11 cellular contexts compared by ENCODE assay signal in the genomic region with DNA sequence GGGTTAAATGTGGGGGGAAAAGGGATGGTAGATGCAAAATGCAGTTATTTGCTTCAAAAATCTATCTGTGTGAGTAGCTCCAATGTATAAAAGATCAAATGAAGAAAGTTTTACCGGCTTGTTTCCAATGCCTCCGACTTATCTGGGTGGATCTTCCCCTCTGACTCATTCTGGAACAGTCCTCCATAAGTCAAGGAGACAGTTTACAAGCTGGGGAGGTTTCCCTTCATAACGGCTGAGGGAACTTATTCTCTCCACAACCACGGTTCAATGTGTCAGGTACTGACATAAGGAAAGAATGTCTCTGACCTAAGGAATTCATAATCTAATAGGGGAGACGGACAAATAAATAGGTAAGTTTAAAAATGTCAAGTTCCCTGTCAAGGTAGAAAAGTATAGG. TPM values are rescaled to one million over a fixed set of nuclear protein-coding genes. Genes with fewer than 3 reads are reported as not detected.
DNase-seq lines count a peak whose midpoint lies in the region; TF ChIP-seq lines count a peak whose summit lies in the region.
"Had no signal": no experiment of that assay in that cellular context is flagged by ENCODE, and none has a peak within 500 bp of the region (broad histone marks: within the 10 kb centered on the region; RNA-seq: fewer than 3 reads in every experiment).

No MANE protein-coding gene starts in this region.

- WGBS in esophagus muscularis mucosa, result 47% methylated on average over 5 of the region's 5 CpGs
- 9% methylated on average over 5 of the region's 5 CpGs for WGBS in prostate gland

- H3K9me3 Mint-ChIP-seq in Caco-2 (ENCODE audit: unreplicated experiment), result no peaks in the 10 kb centered on the region

- H3K4me1 ChIP-seq in Caco-2, result peaks cover 25% of the 10 kb centered on the region
- H3K4me1 ChIP-seq in Peyer's patch, result peaks cover 0 to 15% (median 6%) of the 10 kb centered on the region in 4 donors
- H3K4me1 ChIP-seq in esophagus muscularis mucosa, result peaks cover 6 to 16% (median 14%) of the 10 kb centered on the region in 4 donors
- H3K4me1 ChIP-seq in prostate gland (replicated peaks), result no peaks in the 10 kb centered on the region
- H3K4me1 ChIP-seq in BE2C, result no peaks in the 10 kb centered on the region

- BruUV-seq in Caco-2 (replicated peaks; lab: Mats Ljungman, UMichigan), result no TSS peak

- H3K27me3 ChIP-seq in Caco-2 (replicated peaks; ENCODE audit: control insufficient read depth, insufficient read depth, low read length), result no peaks in the 10 kb centered on the region
- no peaks in the 10 kb centered on the region for H3K27me3 ChIP-seq in Peyer's patch
- no peaks in the 10 kb centered on the region for H3K27me3 ChIP-seq in esophagus muscularis mucosa
- H3K27me3 ChIP-seq in prostate gland (replicated peaks; ENCODE audit: insufficient read depth), result no peaks in the 10 kb centered on the region
- H3K27me3 ChIP-seq in BE2C, result peaks cover 20% of the 10 kb centered on the region

- TF ChIP-seq CTCF in Caco-2 (IDR thresholded peaks at IDR 0.05; ENCODE audit: insufficient read depth in 1 of 2, low read depth in 1 of 2, low read length in 1 of 2, severe bottlenecking in 1 of 2, unreplicated experiment in 1 of 2), result no peak
- no peak for TF ChIP-seq CTCF in Peyer's patch (IDR thresholded peaks at IDR 0.05)
- no peak for TF ChIP-seq CTCF in esophagus muscularis mucosa (IDR thresholded peaks at IDR 0.05)
- TF ChIP-seq CTCF in prostate gland (IDR thresholded peaks at IDR 0.05), result no peak
- TF ChIP-seq CTCF in BE2C (IDR thresholded peaks at IDR 0.05; ENCODE audit: low read depth, low read length), result no peak

- POLR2A ChIA-PET in Caco-2 (lab: Charles Lee), result interaction anchor here (0.5 to 1.9 kb wide), 2 partner anchors 8 to 12 kb away, joined by 3 to 6 read pairs; no protein-coding TSS in a partner anchor

- H3K4me3 ChIP-seq in Caco-2 (ENCODE audit: low read depth, low read length) (peak overlapping the region; percentile 67), Peyer's patch (peak overlapping the region in 3 of 4 donors; percentile 24 to 55 (median 45)), esophagus muscularis mucosa (peak overlapping the region in 2 of 4 donors; percentile 50 to 58), prostate gland (peak overlapping the region in 1 of 2 donors; percentile 39), BE2C (ENCODE audit: low read depth, low read length) (no peak overlapping the region)

- no peaks in the 10 kb centered on the region for H3K27me3 Mint-ChIP-seq in Caco-2 (ENCODE audit: insufficient read depth, unreplicated experiment)

- TF ChIP-seq POLR2A in Peyer's patch (IDR thresholded peaks at IDR 0.05) (peak; percentile 45 to 51), esophagus muscularis mucosa (IDR thresholded peaks at IDR 0.05; ENCODE audit: low read depth) (no peak), prostate gland (IDR thresholded peaks at IDR 0.05) (no peak)

- no peaks in the 10 kb centered on the region for H3K36me3 ChIP-seq in Caco-2 (ENCODE audit: control insufficient read depth, insufficient read depth, low read length)
- no peaks in the 10 kb centered on the region for H3K36me3 ChIP-seq in Peyer's patch
- no peaks in the 10 kb centered on the region for H3K36me3 ChIP-seq in esophagus muscularis mucosa
- no peaks in the 10 kb centered on the region for H3K36me3 ChIP-seq in prostate gland
- H3K36me3 ChIP-seq in BE2C, result no peaks in the 10 kb centered on the region

- no peaks in the 10 kb centered on the region for H3K9me3 ChIP-seq in Caco-2
- no peaks in the 10 kb centered on the region for H3K9me3 ChIP-seq in Peyer's patch
- no peaks in the 10 kb centered on the region for H3K9me3 ChIP-seq in esophagus muscularis mucosa
- no peaks in the 10 kb centered on the region for H3K9me3 ChIP-seq in prostate gland
- no peaks in the 10 kb centered on the region for H3K9me3 ChIP-seq in BE2C

- peaks cover 30% of the 10 kb centered on the region for H3K4me1 Mint-ChIP-seq in Caco-2 (ENCODE audit: low read depth, unreplicated experiment)

- TF ChIP-seq EP300 in esophagus muscularis mucosa (IDR thresholded peaks at IDR 0.05), result no peak

- peak overlapping the region; percentile 90 for H3K4me3 Mint-ChIP-seq in Caco-2 (ENCODE audit: unreplicated experiment)

- H3K27ac ChIP-seq in Peyer's patch, result peak overlapping the region in 3 of 4 donors; percentile 45 to 90 (median 74)
- H3K27ac ChIP-seq in esophagus muscularis mucosa (replicated peaks in 1 of 4), result peak overlapping the region; percentile 40 to 46 (median 40)
- peak overlapping the region; percentile 71 to 78 for H3K27ac ChIP-seq in prostate gland

- H3K27ac Mint-ChIP-seq in Caco-2 (ENCODE audit: unreplicated experiment), result peak overlapping the region; percentile 79

- intact Hi-C loops in Caco-2 (cut with micrococcal nuclease; ENCODE audit: unreplicated experiment) (loop anchor here (1.0 to 5.0 kb wide), 6 partner anchors 19 to 355 kb away; a partner anchor contains a TSS), esophagus muscularis mucosa (cut with DNase I) (loop anchor here (5.0 kb wide), 2 partner anchors 155 to 255 kb away; a partner anchor contains a TSS), prostate gland (cut with DNase I) (loop anchor here (5.0 to 10.0 kb wide), 2 partner anchors 63 to 155 kb away; a partner anchor contains a TSS)

- CTCF ChIA-PET in Caco-2 (lab: Charles Lee), result interaction anchor here (0.6 to 2.6 kb wide), 16 partner anchors 14 to 401 kb away, joined by 3 to 25 read pairs (median 6); no protein-coding TSS in a partner anchor

- H3K36me3 Mint-ChIP-seq in Caco-2 (ENCODE audit: insufficient read depth, unreplicated experiment), result peaks cover 10% of the 10 kb centered on the region

- DNase-seq in Caco-2, result no peak
- DNase-seq in Peyer's patch, result peak in 1 of 3 donors; percentile 54
- DNase-seq in esophagus muscularis mucosa (ENCODE audit: extremely low spot score), result no peak
- DNase-seq in prostate gland (ENCODE audit: low spot score), result peak; percentile 15
- no peak for DNase-seq in amygdala (lab: John Stamatoyannopoulos, UW)
- DNase-seq in SHP77 (lab: John Stamatoyannopoulos, UW), result no peak
- no peak for DNase-seq in BE2C
- no peak for DNase-seq in activated CD4-positive, alpha-beta T cell treated with anti-CD3 and anti-CD28 coated beads for 4 hours
- DNase-seq: effector CD8-positive, alpha-beta T cell; MM.1S; right cardiac atrium had no signal

RNA-seq across cellular contexts. Expression of a gene that starts 49.7 kb away (rescaled TPM):
- total RNA-seq in Caco-2 (2022) (1.4 and 2.2 TPM in 2 replicates), Peyer's patch (100 to 1,000 TPM in 2 of 4 donors, 10 to 100 TPM in 2; 33.8 to 160 (median 92.3) TPM), esophagus muscularis mucosa (10 to 100 TPM in 3 of 4 donors, 1 to 10 TPM in 1; 10.0 to 13.7 (median 11.0) TPM), prostate gland (1 to 10 TPM; 5.2 to 9.2 TPM)
- 0.52 TPM for polyA plus RNA-seq in BE2C (2012; ENCODE audit: insufficient read depth, insufficient read length, low read depth)

Comparison
In these comparisons a context has a peak if more than half of its experiments do, and no peak if none do; other contexts are left out.
1. POLR2A ChIP-seq: peak in Peyer's patch (2 of 2); none in esophagus muscularis mucosa (single experiment) and prostate gland (single experiment).
2. Peak in every context shown above with its lines, with median percentiles within 50 percentile points of each other: H3K27ac ChIP-seq.